ENCODE assay signal across 1 cellular context in the genomic region with DNA sequence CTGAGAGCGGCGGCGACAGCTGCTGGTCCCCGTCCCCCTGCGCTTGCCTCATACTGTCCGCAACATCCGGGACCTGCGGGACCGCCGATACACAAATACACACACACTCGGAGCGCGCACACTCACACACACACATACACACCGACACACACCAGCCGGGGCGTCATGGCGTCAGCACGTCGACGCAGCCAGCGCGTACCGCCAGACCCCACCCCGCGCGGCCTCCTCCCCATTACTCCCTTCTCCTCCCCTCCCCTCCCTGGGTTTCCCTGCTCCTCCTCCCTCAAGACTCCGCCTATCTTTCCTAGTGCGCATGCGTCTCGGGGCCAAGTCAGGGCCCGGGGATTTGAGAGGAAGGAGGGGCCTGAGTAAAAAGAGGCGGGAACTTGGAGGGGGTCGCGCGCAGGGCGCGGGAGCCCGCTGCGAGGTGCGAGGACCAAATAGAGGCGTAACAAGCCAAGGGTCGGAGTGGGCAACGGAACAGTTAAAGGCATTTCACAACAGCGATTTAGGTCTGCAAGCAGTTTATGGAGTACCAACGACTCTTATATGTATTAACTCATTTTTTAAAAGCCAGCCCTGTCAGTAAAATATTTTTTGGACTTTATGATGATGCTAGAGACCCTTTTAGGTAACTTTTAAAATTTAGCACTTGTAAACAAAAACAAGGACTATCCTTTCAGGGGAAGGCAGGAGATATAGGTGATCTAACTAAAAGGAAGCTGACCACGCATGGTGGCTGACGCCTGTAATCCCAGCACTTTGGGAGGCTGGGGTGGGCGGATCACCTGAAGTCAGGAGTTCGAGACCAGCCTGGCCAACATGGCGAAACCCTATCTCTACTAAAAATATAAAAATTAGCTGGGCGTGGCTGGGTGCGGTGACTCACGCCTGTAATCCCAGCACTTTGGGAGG.
TF ChIP-seq lines count a peak whose summit lies in the region.

A gene (minus strand): TSS at position 165 of the 915 bp plus-strand sequence. CDS start 55,287 bp downstream, outside the sequence.

TF ChIP-seq in neural cell, 6 proteins besides CTCF, POLR2A, EP300 and RAD21:
- TF ChIP-seq, protein P1, sequence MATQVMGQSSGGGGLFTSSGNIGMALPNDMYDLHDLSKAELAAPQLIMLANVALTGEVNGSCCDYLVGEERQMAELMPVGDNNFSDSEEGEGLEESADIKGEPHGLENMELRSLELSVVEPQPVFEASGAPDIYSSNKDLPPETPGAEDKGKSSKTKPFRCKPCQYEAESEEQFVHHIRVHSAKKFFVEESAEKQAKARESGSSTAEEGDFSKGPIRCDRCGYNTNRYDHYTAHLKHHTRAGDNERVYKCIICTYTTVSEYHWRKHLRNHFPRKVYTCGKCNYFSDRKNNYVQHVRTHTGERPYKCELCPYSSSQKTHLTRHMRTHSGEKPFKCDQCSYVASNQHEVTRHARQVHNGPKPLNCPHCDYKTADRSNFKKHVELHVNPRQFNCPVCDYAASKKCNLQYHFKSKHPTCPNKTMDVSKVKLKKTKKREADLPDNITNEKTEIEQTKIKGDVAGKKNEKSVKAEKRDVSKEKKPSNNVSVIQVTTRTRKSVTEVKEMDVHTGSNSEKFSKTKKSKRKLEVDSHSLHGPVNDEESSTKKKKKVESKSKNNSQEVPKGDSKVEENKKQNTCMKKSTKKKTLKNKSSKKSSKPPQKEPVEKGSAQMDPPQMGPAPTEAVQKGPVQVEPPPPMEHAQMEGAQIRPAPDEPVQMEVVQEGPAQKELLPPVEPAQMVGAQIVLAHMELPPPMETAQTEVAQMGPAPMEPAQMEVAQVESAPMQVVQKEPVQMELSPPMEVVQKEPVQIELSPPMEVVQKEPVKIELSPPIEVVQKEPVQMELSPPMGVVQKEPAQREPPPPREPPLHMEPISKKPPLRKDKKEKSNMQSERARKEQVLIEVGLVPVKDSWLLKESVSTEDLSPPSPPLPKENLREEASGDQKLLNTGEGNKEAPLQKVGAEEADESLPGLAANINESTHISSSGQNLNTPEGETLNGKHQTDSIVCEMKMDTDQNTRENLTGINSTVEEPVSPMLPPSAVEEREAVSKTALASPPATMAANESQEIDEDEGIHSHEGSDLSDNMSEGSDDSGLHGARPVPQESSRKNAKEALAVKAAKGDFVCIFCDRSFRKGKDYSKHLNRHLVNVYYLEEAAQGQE (IDR thresholded peaks at IDR 0.05; ENCODE audit: borderline replicate concordance), result peak; percentile 85
- TF ChIP-seq TAF1 (IDR thresholded peaks at IDR 0.05; ENCODE audit: low read depth), result no peak
- TF ChIP-seq SMC3 (conservative IDR thresholded peaks at IDR 0.05; ENCODE audit: poor library complexity), result no peak
- TF ChIP-seq MXI1 (conservative IDR thresholded peaks at IDR 0.05; ENCODE audit: poor library complexity, severe bottlenecking), result no peak
- peak; percentile 92 for TF ChIP-seq POLR2AphosphoS5 (IDR thresholded peaks at IDR 0.05)
- TF ChIP-seq EZH2 (IDR thresholded peaks at IDR 0.05; ENCODE audit: borderline replicate concordance, insufficient read depth, low read length, poor library complexity, severe bottlenecking), result no peak
TF ChIP-seq in neural cell: peak in this region for 2.
